Comparison of ENCODE assay signal across 8 cellular contexts in the genomic region with DNA sequence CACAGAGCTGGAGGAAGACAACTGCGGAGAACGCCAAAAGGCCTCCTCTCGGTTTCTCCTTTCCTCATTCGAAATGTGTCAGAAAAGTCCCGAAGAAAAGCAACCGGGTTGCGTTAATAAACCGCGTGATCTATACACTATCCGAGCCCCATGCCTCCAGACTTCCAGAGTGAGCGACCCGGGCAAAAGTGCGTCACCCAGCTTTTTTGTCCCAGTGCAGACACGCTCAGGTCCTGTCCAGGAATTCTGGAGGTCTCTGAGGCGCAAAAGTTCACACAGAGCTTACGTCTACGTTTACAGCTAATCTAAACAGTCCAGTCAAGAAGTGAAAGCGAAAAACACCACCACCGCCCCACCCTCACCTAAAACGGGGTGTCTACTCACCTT. TPM values are rescaled to one million over a fixed set of nuclear protein-coding genes. Genes with fewer than 3 reads are reported as not detected.
A peak's percentile ranks its signal among the peaks of the same experiment; 100 is the strongest.
DNase-seq lines count a peak whose midpoint lies in the region; ATAC-seq, FAIRE-seq and TF ChIP-seq lines count a peak whose summit lies in the region.

No MANE protein-coding gene starts in this region.

- H3K9me3 Mint-ChIP-seq in stimulated activated naive CD8-positive, alpha-beta T cell treated with anti-CD3 and anti-CD28 coated beads, Interleukin-15, amount 100 ng/mL, for 72 hours, result peaks cover 0 to 5% of the 10 kb centered on the region in 2 donors

- ATAC-seq in HG02571 (IDR thresholded peaks at IDR 0.05; ENCODE audit: unreplicated experiment), result peak; percentile 79
- peak; percentile 91 for ATAC-seq in stimulated activated naive CD8-positive, alpha-beta T cell treated with anti-CD3 and anti-CD28 coated beads, Interleukin-15, amount 100 ng/mL, for 72 hours

- H3K27me3 ChIP-seq in bronchial epithelial cell (ENCODE audit: control insufficient read depth, insufficient read depth, low read length) (no peaks in the 10 kb centered on the region), kidney epithelial cell (ENCODE audit: control insufficient read depth, insufficient read depth, low read length) (no peaks in the 10 kb centered on the region)

- peaks cover 44% of the 10 kb centered on the region for H3K4me1 Mint-ChIP-seq in stimulated activated naive CD8-positive, alpha-beta T cell treated with anti-CD3 and anti-CD28 coated beads, Interleukin-15, amount 100 ng/mL, for 72 hours

- TF ChIP-seq CTCF in bronchial epithelial cell (IDR thresholded peaks at IDR 0.05; ENCODE audit: insufficient read depth, low read length, severe bottlenecking) (no peak), kidney epithelial cell (IDR thresholded peaks at IDR 0.05; ENCODE audit: insufficient read depth, low read length, poor library complexity, severe bottlenecking) (no peak)

- FAIRE-seq in bronchial epithelial cell (lab: Jason Lieb, UNC), result no peak

- H3K4me3 ChIP-seq in bronchial epithelial cell (ENCODE audit: low read depth, low read length) (peak overlapping the region; percentile 45), kidney epithelial cell (ENCODE audit: low read depth, low read length) (peak overlapping the region; percentile 72)

- peak; percentile 68 for DNase-seq in activated T-cell treated with anti-CD3 and anti-CD28 coated beads, Interleukin-2, amount 50 U/mL, for 1 hour
- no peak for DNase-seq in activated T-cell treated with anti-CD3 and anti-CD28 coated beads, Interleukin-2, amount 50 U/mL, for 48 hours
- peak; percentile 5 for DNase-seq in NCI-H226
- DNase-seq in bronchial epithelial cell (ENCODE audit: low read depth), result peak; percentile 51
- peak; percentile 19 for DNase-seq in kidney epithelial cell (ENCODE audit: low read depth)
- no peak for DNase-seq in stimulated activated naive CD8-positive, alpha-beta T cell treated with anti-CD3 and anti-CD28 coated beads, Interleukin-15, amount 100 ng/mL, for 72 hours
- DNase-seq in NCI-H187 treated with DMSO at 0.1 percent for 48 hours (lab: John Stamatoyannopoulos, UW), result no peak

- H3K27ac Mint-ChIP-seq in stimulated activated naive CD8-positive, alpha-beta T cell treated with anti-CD3 and anti-CD28 coated beads, Interleukin-15, amount 100 ng/mL, for 72 hours, result peak overlapping the region; percentile 99

- peaks cover 6% of the 10 kb centered on the region for H3K27me3 Mint-ChIP-seq in stimulated activated naive CD8-positive, alpha-beta T cell treated with anti-CD3 and anti-CD28 coated beads, Interleukin-15, amount 100 ng/mL, for 72 hours

- H3K36me3 ChIP-seq in bronchial epithelial cell (ENCODE audit: control insufficient read depth, insufficient read depth, low read length), result peaks cover 2% of the 10 kb centered on the region
- H3K36me3 ChIP-seq in kidney epithelial cell (ENCODE audit: control insufficient read depth, insufficient read depth, low read length), result no peaks in the 10 kb centered on the region

- H3K4me3 Mint-ChIP-seq in stimulated activated naive CD8-positive, alpha-beta T cell treated with anti-CD3 and anti-CD28 coated beads, Interleukin-15, amount 100 ng/mL, for 72 hours, result peak overlapping the region; percentile 95 to 97

RNA-seq across cellular contexts. Expression of gene N4BP2L2, which starts 0.4 kb away (rescaled TPM):
- total RNA-seq in bronchial epithelial cell (76.6 and 99.6 TPM in 2 replicates), kidney epithelial cell (58.6 and 64.1 TPM in 2 replicates)

RNA-seq across cellular contexts. Expression of gene PDS5B, which starts 48.0 kb away (rescaled TPM):
- total RNA-seq in bronchial epithelial cell (8.6 and 8.7 TPM in 2 replicates), kidney epithelial cell (11.8 and 19.6 TPM in 2 replicates)

Comparison
In these comparisons a context has a peak if more than half of its experiments do, and no peak if none do; other contexts are left out.
1. DNase-seq: peak in activated T-cell treated with anti-CD3 and anti-CD28 coated beads, Interleukin-2, amount 50 U/mL, for 1 hour (single experiment), NCI-H226 (single experiment), bronchial epithelial cell (single experiment) and kidney epithelial cell (single experiment); none in activated T-cell treated with anti-CD3 and anti-CD28 coated beads, Interleukin-2, amount 50 U/mL, for 48 hours (0 of 2), stimulated activated naive CD8-positive, alpha-beta T cell treated with anti-CD3 and anti-CD28 coated beads, Interleukin-15, amount 100 ng/mL, for 72 hours (0 of 2) and NCI-H187 treated with DMSO at 0.1 percent for 48 hours (single experiment).